In the genomic region with DNA sequence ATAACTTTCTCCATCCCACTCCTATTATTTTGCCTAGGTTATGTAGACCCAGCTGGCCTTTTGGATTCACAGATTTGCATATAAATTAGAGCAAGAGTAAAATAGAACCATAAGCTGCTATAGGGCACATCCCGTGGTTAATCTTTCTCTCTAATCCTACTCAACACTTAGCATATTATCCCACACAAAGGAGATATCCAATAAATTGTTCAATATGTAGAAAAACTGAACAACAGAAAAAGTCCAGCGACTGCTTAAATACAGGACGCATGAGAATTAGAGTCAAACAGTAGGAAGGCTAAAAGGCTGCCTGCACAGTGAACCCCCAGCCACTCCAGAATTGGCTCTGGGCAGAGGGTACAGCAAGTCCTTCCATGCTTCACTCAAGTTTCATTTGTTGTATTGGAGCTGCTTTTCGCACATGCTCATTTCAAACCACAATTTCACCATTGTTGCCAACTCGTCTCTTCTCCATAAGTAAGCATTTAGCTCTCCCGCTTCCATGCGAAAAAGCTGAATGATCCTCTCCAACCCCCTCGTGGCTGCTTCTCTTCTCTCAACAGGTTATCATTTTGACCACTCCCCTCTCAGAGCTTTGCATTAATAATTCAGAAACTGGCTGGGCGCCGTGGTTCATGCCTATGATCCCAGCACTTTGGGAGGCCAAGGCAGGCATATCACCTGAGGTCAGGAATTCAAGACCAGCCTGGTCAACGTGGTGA, we compare ENCODE assay signal across 16 cellular contexts. TPM values are rescaled to one million over a fixed set of nuclear protein-coding genes. Genes with fewer than 3 reads are reported as not detected.
DNase-seq lines count a peak whose midpoint lies in the region; ATAC-seq and TF ChIP-seq lines count a peak whose summit lies in the region.
"Had no signal": no experiment of that assay in that cellular context is flagged by ENCODE, and none has a peak within 500 bp of the region (broad histone marks: within the 10 kb centered on the region; RNA-seq: fewer than 3 reads in every experiment).

No MANE protein-coding gene starts in this region.

- no peak overlapping the region for H3K4ac ChIP-seq in mesendoderm (ENCODE audit: low read depth, low read length)

- H3K4me3 ChIP-seq in breast epithelium (no peak overlapping the region), WERI-Rb-1 (ENCODE audit: low read depth, low read length) (no peak overlapping the region), mesendoderm (ENCODE audit: low read length) (no peak overlapping the region)
- H3K4me3 ChIP-seq: A549 had no signal

- TF ChIP-seq CTCF in breast epithelium (IDR thresholded peaks at IDR 0.05) = no peak
- no peak for TF ChIP-seq CTCF in MCF 10A (IDR thresholded peaks at IDR 0.05; ENCODE audit: unreplicated experiment)
- no peak for TF ChIP-seq CTCF in WERI-Rb-1 (IDR thresholded peaks at IDR 0.05; ENCODE audit: low read depth, low read length)

- no peaks in the 10 kb centered on the region for H3K9me3 Mint-ChIP-seq in MCF 10A (ENCODE audit: unreplicated experiment)
- H3K9me3 Mint-ChIP-seq in natural killer cell treated with Interleukin-12 subunit alpha and Interleukin-12 subunit beta and Interleukin-15 and Interleukin-18, amount 100 ng/mL, for 72 hours = no peaks in the 10 kb centered on the region

- H3K9ac ChIP-seq in mesendoderm (ENCODE audit: low read length) = no peak overlapping the region

- H3K4me3 Mint-ChIP-seq in MCF 10A (ENCODE audit: unreplicated experiment) = no peak overlapping the region
- H3K4me3 Mint-ChIP-seq in natural killer cell treated with Interleukin-12 subunit alpha and Interleukin-12 subunit beta and Interleukin-15 and Interleukin-18, amount 100 ng/mL, for 72 hours = no peak overlapping the region

- no peaks in the 10 kb centered on the region for H3K36me3 Mint-ChIP-seq in MCF 10A (ENCODE audit: insufficient read depth, unreplicated experiment)
- no peaks in the 10 kb centered on the region for H3K36me3 Mint-ChIP-seq in natural killer cell treated with Interleukin-12 subunit alpha and Interleukin-12 subunit beta and Interleukin-15 and Interleukin-18, amount 100 ng/mL, for 72 hours
- H3K36me3 Mint-ChIP-seq: CD4-positive, alpha-beta memory T cell had no signal

- H3K56ac ChIP-seq in mesendoderm (ENCODE audit: low read length) = no peak overlapping the region

- H2BK15ac ChIP-seq in mesendoderm (replicated peaks; ENCODE audit: low read depth) = no peak overlapping the region

- CTCF ChIA-PET in MCF 10A (lab: Yijun Ruan, JAX) = interaction anchor here (0.5 to 1.2 kb wide), 8 partner anchors 16 to 385 kb away, joined by 3 to 5 read pairs (median 3); no protein-coding TSS in a partner anchor

- H3K27me3 ChIP-seq in breast epithelium = no peaks in the 10 kb centered on the region
- H3K27me3 ChIP-seq in WERI-Rb-1 (ENCODE audit: insufficient read depth, low read depth, severe bottlenecking) = no peaks in the 10 kb centered on the region
- no peaks in the 10 kb centered on the region for H3K27me3 ChIP-seq in mesendoderm (ENCODE audit: insufficient read depth, low read length, poor library complexity)

- no peak overlapping the region for H2BK5ac ChIP-seq in mesendoderm (ENCODE audit: low read length)

- no peak for TF ChIP-seq POLR2A in breast epithelium (IDR thresholded peaks at IDR 0.05)

- intact Hi-C loops in breast epithelium (cut with DNase I; ENCODE audit: low total_unique reads) (no loop called here), MCF 10A (cut with micrococcal nuclease) (no loop called here)

- H4K8ac ChIP-seq in mesendoderm (ENCODE audit: low read depth, low read length) = no peak overlapping the region

- H3K79me2 ChIP-seq in mesendoderm (ENCODE audit: control insufficient read depth, insufficient read depth, low read length) = no peaks in the 10 kb centered on the region

- H2BK120ac ChIP-seq in mesendoderm (ENCODE audit: low read depth, low read length) = peak overlapping the region; percentile 54

- H3K18ac ChIP-seq in mesendoderm (ENCODE audit: low read length) = no peak overlapping the region

- no peak overlapping the region for H3K23ac ChIP-seq in mesendoderm (ENCODE audit: low read length)

- H3K4me1 ChIP-seq in breast epithelium (no peaks in the 10 kb centered on the region), mesendoderm (ENCODE audit: control insufficient read depth, low read depth, low read length) (no peaks in the 10 kb centered on the region)
- H3K4me1 ChIP-seq: A549 had no signal

- no CpG with 5 or more reads among the region's 11 CpGs for WGBS in mesendoderm (ENCODE audit: extremely low coverage, insufficient coverage, low lambda C conversion rate)

- H3K9me3 ChIP-seq in breast epithelium = no peaks in the 10 kb centered on the region
- H3K9me3 ChIP-seq in WERI-Rb-1 (ENCODE audit: severe bottlenecking) = no peaks in the 10 kb centered on the region
- H3K9me3 ChIP-seq: A549 had no signal

- POLR2A ChIA-PET in MCF 10A (lab: Yijun Ruan, JAX) = interaction anchor here (0.6 kb wide), 1 partner anchor 1461 kb away, joined by 3 read pairs; no protein-coding TSS in a partner anchor

- no peak overlapping the region for H4K5ac ChIP-seq in mesendoderm (ENCODE audit: low read length)

- H3K4me1 Mint-ChIP-seq in MCF 10A (ENCODE audit: insufficient read depth, unreplicated experiment) = no peaks in the 10 kb centered on the region
- H3K4me1 Mint-ChIP-seq in natural killer cell treated with Interleukin-12 subunit alpha and Interleukin-12 subunit beta and Interleukin-15 and Interleukin-18, amount 100 ng/mL, for 72 hours (ENCODE audit: low read depth in 2 of 2) = peaks cover 36 to 45% of the 10 kb centered on the region in 2 donors

- no peaks in the 10 kb centered on the region for H3K79me1 ChIP-seq in mesendoderm (ENCODE audit: low read length)

- no peaks in the 10 kb centered on the region for H3K27me3 Mint-ChIP-seq in MCF 10A (ENCODE audit: insufficient read depth, unreplicated experiment)
- no peaks in the 10 kb centered on the region for H3K27me3 Mint-ChIP-seq in natural killer cell treated with Interleukin-12 subunit alpha and Interleukin-12 subunit beta and Interleukin-15 and Interleukin-18, amount 100 ng/mL, for 72 hours
- H3K27me3 Mint-ChIP-seq: CD4-positive, alpha-beta memory T cell had no signal

- no peaks in the 10 kb centered on the region for H3K36me3 ChIP-seq in breast epithelium
- no peaks in the 10 kb centered on the region for H3K36me3 ChIP-seq in WERI-Rb-1
- H3K36me3 ChIP-seq in mesendoderm (ENCODE audit: control insufficient read depth, insufficient read depth, low read length) = no peaks in the 10 kb centered on the region

- no peak overlapping the region for H2AK5ac ChIP-seq in mesendoderm (ENCODE audit: low read length)

- H3K27ac Mint-ChIP-seq in MCF 10A (ENCODE audit: low read depth, unreplicated experiment) = no peak overlapping the region
- H3K27ac Mint-ChIP-seq in natural killer cell treated with Interleukin-12 subunit alpha and Interleukin-12 subunit beta and Interleukin-15 and Interleukin-18, amount 100 ng/mL, for 72 hours = no peak overlapping the region

- ATAC-seq in natural killer cell treated with Interleukin-12 subunit alpha and Interleukin-12 subunit beta and Interleukin-15 and Interleukin-18, amount 100 ng/mL, for 72 hours = no peak
- ATAC-seq: A549 had no signal

- no TSS peak for BruUV-seq in MCF 10A (replicated peaks; lab: Mats Ljungman, UMichigan)

- H3K27ac ChIP-seq in breast epithelium (peak overlapping the region; percentile 46 to 68), WERI-Rb-1 (peak overlapping the region; percentile 5; the same call in 1 of the 2 replicates), mesendoderm (ENCODE audit: low read depth, low read length) (no peak overlapping the region)
- H3K27ac ChIP-seq: A549 had no signal

- DNase-seq in breast epithelium (ENCODE audit: low spot score in 2 of 2) = no peak
- no peak for DNase-seq in MCF 10A (ENCODE audit: unreplicated experiment)
- DNase-seq in WERI-Rb-1 = peak; percentile 9
- no peak for DNase-seq in mesendoderm
- no peak for DNase-seq in natural killer cell treated with Interleukin-12 subunit alpha and Interleukin-12 subunit beta and Interleukin-15 and Interleukin-18, amount 100 ng/mL, for 72 hours (ENCODE audit: low spot score)
- no peak for DNase-seq in NCI-H774 (lab: John Stamatoyannopoulos, UW)
- DNase-seq in effector CD8-positive, alpha-beta T cell (lab: John Stamatoyannopoulos, UW) = no peak
- DNase-seq in activated CD4-positive, CD25-positive, alpha-beta regulatory T cell treated with anti-CD3 and anti-CD28 coated beads, Interleukin-2, amount 50 U/mL, for 72 hours = no peak
- DNase-seq: CD4-positive, alpha-beta memory T cell; DND-41; GDM1; Karpas-422; NCI-H1417; NCI-H1930; NCI-H2171 treated with DMSO at 0.1 percent for 48 hours had no signal

- H3K4me2 ChIP-seq in mesendoderm (ENCODE audit: low read length) = no peak overlapping the region
- H3K4me2 ChIP-seq: A549 had no signal

RNA-seq across cellular contexts. Expression of a gene that starts 14.1 kb away (rescaled TPM):
- total RNA-seq in breast epithelium (10 to 100 TPM; 31.7 to 70.2 (median 44.6) TPM), MCF 10A (2022) (0.93 and 1.5 TPM in 2 replicates)
- 19.5 TPM for polyA plus RNA-seq in mesendoderm (2013, experiment 1 of 2)
- 19.4 TPM for polyA plus RNA-seq in mesendoderm (2013, experiment 2 of 2)
- 100 to 1,000 TPM; 104 to 111 TPM for total RNA-seq in natural killer cell treated with Interleukin-12 subunit alpha and Interleukin-12 subunit beta and Interleukin-15 and Interleukin-18, amount 100 ng/mL, for 72 hours

Comparison
In these comparisons a context has a peak if more than half of its experiments do, and no peak if none do; other contexts are left out.
1. RNA of a gene that starts 14.1 kb away (total RNA-seq): 104 to 111 TPM in natural killer cell treated with Interleukin-12 subunit alpha and Interleukin-12 subunit beta and Interleukin-15 and Interleukin-18, amount 100 ng/mL, for 72 hours and 31.7 to 70.2 TPM in breast epithelium; 0.93 to 1.5 TPM in MCF 10A; every median in the first group is over 10 times any median in the second.